In the genomic region with DNA sequence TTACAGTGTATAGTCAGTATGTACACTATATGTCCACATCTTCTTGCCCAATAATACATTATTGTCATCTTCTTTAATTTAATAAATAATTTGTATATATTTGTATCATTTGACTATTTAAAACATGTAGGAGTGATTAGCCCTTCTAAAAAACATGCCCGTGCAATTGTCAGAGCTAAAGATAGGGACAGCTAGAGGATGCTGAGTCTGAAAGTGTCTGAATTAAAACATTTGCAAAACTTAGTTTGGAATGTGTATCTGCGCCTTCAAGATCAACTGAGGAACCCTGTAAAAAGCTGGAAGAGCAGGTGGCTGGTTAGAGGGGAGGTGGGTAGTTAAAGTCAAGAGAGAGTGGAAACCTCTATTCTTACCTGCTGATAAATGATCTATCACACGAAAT, we compare ENCODE assay signal across 1 cellular context.
TF ChIP-seq lines count a peak whose summit lies in the region.

No MANE protein-coding gene starts in this region.

TF ChIP-seq in WTC11, 78 proteins besides CTCF, POLR2A, EP300 and RAD21 (continued from another document):
- TF ChIP-seq, protein P1, sequence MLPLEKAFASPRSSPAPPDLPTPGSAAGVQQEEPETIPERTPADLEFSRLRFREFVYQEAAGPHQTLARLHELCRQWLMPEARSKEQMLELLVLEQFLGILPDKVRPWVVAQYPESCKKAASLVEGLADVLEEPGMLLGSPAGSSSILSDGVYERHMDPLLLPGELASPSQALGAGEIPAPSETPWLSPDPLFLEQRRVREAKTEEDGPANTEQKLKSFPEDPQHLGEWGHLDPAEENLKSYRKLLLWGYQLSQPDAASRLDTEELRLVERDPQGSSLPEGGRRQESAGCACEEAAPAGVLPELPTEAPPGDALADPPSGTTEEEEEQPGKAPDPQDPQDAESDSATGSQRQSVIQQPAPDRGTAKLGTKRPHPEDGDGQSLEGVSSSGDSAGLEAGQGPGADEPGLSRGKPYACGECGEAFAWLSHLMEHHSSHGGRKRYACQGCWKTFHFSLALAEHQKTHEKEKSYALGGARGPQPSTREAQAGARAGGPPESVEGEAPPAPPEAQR (CRISPR knock-in tag; IDR thresholded peaks at IDR 0.05): no peak
- TF ChIP-seq TEAD4 (CRISPR knock-in tag; IDR thresholded peaks at IDR 0.05): no peak
- no peak for TF ChIP-seq RORB (CRISPR knock-in tag; IDR thresholded peaks at IDR 0.05)
